In the genomic region with DNA sequence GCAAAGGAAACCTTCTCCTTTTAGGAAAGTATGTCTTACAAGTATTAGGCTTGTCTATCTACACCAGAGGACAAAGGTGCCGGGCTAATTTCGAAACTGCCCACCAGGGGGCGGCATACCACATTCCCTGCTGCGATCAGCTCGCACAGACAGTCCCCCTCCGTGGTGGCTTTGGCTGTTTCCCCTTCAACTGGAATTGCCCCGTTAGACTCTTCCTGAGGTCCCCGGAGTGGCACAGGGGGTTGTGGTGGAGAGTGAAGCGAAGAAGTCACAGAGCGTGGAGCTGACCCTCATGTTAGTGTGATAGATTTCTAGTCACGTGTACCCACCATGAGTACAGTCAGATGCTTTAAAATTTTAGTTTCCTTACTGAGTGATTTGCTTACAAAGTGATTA, we compare ENCODE assay signal across 1 cellular context.
TF ChIP-seq lines count a peak whose summit lies in the region.

No MANE protein-coding gene starts in this region.

TF ChIP-seq in HepG2, 621 proteins besides CTCF, POLR2A, EP300 and RAD21 (continues in another document):
- TF ChIP-seq ZNF430 (CRISPR knock-in tag; IDR thresholded peaks at IDR 0.05): 0 out of 2 replicates have a peak, but pooled peaks have one; percentile 26
- TF ChIP-seq ZNF605 (CRISPR knock-in tag; IDR thresholded peaks at IDR 0.05): peak; percentile 65
- 0 out of 2 replicates have a peak, but pooled peaks have one; percentile 18 for TF ChIP-seq BORCS8-MEF2B (CRISPR knock-in tag; IDR thresholded peaks at IDR 0.05)
- TF ChIP-seq PLSCR1 (CRISPR knock-in tag; IDR thresholded peaks at IDR 0.05; ENCODE audit: borderline replicate concordance): no peak
- TF ChIP-seq IRX3 (CRISPR knock-in tag; IDR thresholded peaks at IDR 0.05; ENCODE audit: borderline replicate concordance, low read depth): no peak
- no peak for TF ChIP-seq ZNF781 (CRISPR knock-in tag; IDR thresholded peaks at IDR 0.05; ENCODE audit: borderline replicate concordance, not compliant biosample characterization)
- TF ChIP-seq, protein P1, sequence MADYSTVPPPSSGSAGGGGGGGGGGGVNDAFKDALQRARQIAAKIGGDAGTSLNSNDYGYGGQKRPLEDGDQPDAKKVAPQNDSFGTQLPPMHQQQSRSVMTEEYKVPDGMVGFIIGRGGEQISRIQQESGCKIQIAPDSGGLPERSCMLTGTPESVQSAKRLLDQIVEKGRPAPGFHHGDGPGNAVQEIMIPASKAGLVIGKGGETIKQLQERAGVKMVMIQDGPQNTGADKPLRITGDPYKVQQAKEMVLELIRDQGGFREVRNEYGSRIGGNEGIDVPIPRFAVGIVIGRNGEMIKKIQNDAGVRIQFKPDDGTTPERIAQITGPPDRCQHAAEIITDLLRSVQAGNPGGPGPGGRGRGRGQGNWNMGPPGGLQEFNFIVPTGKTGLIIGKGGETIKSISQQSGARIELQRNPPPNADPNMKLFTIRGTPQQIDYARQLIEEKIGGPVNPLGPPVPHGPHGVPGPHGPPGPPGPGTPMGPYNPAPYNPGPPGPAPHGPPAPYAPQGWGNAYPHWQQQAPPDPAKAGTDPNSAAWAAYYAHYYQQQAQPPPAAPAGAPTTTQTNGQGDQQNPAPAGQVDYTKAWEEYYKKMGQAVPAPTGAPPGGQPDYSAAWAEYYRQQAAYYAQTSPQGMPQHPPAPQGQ (CRISPR knock-in tag; IDR thresholded peaks at IDR 0.05; ENCODE audit: borderline replicate concordance): no peak
- TF ChIP-seq ARNTL (CRISPR knock-in tag; IDR thresholded peaks at IDR 0.05): peak; percentile 83
- TF ChIP-seq SAFB2 (CRISPR knock-in tag; IDR thresholded peaks at IDR 0.05; ENCODE audit: borderline replicate concordance, low read depth): no peak
- TF ChIP-seq DPF2 (CRISPR knock-in tag; IDR thresholded peaks at IDR 0.05; ENCODE audit: borderline replicate concordance, low read depth): no peak
- peak in 1 of 2 experiments; percentile 65; a peak in 2 of 4 replicates for TF ChIP-seq HMGXB4 (CRISPR knock-in tag; IDR thresholded peaks at IDR 0.05; ENCODE audit: borderline replicate concordance in 1 of 2, low read depth in 1 of 2)
- peak; percentile 32; the same call in 1 of the 2 replicates for TF ChIP-seq POGZ (CRISPR knock-in tag; IDR thresholded peaks at IDR 0.05)
- TF ChIP-seq ZNF101 (CRISPR knock-in tag; IDR thresholded peaks at IDR 0.05; ENCODE audit: borderline replicate concordance, low read depth): no peak
- 0 out of 2 replicates have a peak, but pooled peaks have one; percentile 33 for TF ChIP-seq KDM4B (CRISPR knock-in tag; IDR thresholded peaks at IDR 0.05)
- no peak for TF ChIP-seq ZNF615 (CRISPR knock-in tag; IDR thresholded peaks at IDR 0.05; ENCODE audit: borderline replicate concordance)
- TF ChIP-seq ZNF572 (CRISPR knock-in tag; IDR thresholded peaks at IDR 0.05): no peak
- TF ChIP-seq ZNF83 (CRISPR knock-in tag; IDR thresholded peaks at IDR 0.05; ENCODE audit: borderline replicate concordance): no peak
- no peak for TF ChIP-seq NBN (conservative IDR thresholded peaks at IDR 0.05)
- TF ChIP-seq, protein P2, sequence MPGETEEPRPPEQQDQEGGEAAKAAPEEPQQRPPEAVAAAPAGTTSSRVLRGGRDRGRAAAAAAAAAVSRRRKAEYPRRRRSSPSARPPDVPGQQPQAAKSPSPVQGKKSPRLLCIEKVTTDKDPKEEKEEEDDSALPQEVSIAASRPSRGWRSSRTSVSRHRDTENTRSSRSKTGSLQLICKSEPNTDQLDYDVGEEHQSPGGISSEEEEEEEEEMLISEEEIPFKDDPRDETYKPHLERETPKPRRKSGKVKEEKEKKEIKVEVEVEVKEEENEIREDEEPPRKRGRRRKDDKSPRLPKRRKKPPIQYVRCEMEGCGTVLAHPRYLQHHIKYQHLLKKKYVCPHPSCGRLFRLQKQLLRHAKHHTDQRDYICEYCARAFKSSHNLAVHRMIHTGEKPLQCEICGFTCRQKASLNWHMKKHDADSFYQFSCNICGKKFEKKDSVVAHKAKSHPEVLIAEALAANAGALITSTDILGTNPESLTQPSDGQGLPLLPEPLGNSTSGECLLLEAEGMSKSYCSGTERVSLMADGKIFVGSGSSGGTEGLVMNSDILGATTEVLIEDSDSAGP (CRISPR knock-in tag; IDR thresholded peaks at IDR 0.05; ENCODE audit: borderline replicate concordance): peak; percentile 39; the same call in 1 of the 2 replicates
- TF ChIP-seq KDM3A (CRISPR knock-in tag; IDR thresholded peaks at IDR 0.05; ENCODE audit: low read depth): no peak
- TF ChIP-seq MTA3 (CRISPR knock-in tag; IDR thresholded peaks at IDR 0.05): no peak
- peak; percentile 30; the same call in 1 of the 2 replicates for TF ChIP-seq HNF4G (IDR thresholded peaks at IDR 0.05; ENCODE audit: borderline replicate concordance, low read depth, low read length)
- no peak for TF ChIP-seq HNF4G (CRISPR knock-in tag; IDR thresholded peaks at IDR 0.05; ENCODE audit: borderline replicate concordance, low read depth)
- TF ChIP-seq SIN3B (IDR thresholded peaks at IDR 0.05; ENCODE audit: low read length): no peak
- TF ChIP-seq, protein P3, sequence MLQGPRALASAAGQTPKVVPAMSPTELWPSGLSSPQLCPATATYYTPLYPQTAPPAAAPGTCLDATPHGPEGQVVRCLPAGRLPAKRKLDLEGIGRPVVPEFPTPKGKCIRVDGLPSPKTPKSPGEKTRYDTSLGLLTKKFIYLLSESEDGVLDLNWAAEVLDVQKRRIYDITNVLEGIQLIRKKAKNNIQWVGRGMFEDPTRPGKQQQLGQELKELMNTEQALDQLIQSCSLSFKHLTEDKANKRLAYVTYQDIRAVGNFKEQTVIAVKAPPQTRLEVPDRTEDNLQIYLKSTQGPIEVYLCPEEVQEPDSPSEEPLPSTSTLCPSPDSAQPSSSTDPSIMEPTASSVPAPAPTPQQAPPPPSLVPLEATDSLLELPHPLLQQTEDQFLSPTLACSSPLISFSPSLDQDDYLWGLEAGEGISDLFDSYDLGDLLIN (CRISPR knock-in tag; IDR thresholded peaks at IDR 0.05; ENCODE audit: borderline replicate concordance): no peak
- TF ChIP-seq NFKBIZ (CRISPR knock-in tag; IDR thresholded peaks at IDR 0.05): 0 out of 2 replicates have a peak, but pooled peaks have one; percentile 34
- TF ChIP-seq ZNF317 (CRISPR knock-in tag; IDR thresholded peaks at IDR 0.05): no peak
- TF ChIP-seq, protein P4, sequence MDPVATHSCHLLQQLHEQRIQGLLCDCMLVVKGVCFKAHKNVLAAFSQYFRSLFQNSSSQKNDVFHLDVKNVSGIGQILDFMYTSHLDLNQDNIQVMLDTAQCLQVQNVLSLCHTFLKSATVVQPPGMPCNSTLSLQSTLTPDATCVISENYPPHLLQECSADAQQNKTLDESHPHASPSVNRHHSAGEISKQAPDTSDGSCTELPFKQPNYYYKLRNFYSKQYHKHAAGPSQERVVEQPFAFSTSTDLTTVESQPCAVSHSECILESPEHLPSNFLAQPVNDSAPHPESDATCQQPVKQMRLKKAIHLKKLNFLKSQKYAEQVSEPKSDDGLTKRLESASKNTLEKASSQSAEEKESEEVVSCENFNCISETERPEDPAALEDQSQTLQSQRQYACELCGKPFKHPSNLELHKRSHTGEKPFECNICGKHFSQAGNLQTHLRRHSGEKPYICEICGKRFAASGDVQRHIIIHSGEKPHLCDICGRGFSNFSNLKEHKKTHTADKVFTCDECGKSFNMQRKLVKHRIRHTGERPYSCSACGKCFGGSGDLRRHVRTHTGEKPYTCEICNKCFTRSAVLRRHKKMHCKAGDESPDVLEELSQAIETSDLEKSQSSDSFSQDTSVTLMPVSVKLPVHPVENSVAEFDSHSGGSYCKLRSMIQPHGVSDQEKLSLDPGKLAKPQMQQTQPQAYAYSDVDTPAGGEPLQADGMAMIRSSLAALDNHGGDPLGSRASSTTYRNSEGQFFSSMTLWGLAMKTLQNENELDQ (CRISPR knock-in tag; IDR thresholded peaks at IDR 0.05; ENCODE audit: borderline replicate concordance): no peak
- peak; percentile 33; the same call in 1 of the 2 replicates for TF ChIP-seq HNF4A (CRISPR knock-in tag; IDR thresholded peaks at IDR 0.05)
- TF ChIP-seq POGK (CRISPR knock-in tag; conservative IDR thresholded peaks at IDR 0.05): 0 out of 2 replicates have a peak, but pooled peaks have one; percentile 51
- peak; percentile 29; the same call in 1 of the 2 replicates for TF ChIP-seq ZNF574 (CRISPR knock-in tag; IDR thresholded peaks at IDR 0.05)
- no peak for TF ChIP-seq SCMH1 (CRISPR knock-in tag; IDR thresholded peaks at IDR 0.05; ENCODE audit: borderline replicate concordance)
- TF ChIP-seq NR2F2 (IDR thresholded peaks at IDR 0.05; ENCODE audit: borderline replicate concordance, low read depth): no peak
- TF ChIP-seq, protein P5, sequence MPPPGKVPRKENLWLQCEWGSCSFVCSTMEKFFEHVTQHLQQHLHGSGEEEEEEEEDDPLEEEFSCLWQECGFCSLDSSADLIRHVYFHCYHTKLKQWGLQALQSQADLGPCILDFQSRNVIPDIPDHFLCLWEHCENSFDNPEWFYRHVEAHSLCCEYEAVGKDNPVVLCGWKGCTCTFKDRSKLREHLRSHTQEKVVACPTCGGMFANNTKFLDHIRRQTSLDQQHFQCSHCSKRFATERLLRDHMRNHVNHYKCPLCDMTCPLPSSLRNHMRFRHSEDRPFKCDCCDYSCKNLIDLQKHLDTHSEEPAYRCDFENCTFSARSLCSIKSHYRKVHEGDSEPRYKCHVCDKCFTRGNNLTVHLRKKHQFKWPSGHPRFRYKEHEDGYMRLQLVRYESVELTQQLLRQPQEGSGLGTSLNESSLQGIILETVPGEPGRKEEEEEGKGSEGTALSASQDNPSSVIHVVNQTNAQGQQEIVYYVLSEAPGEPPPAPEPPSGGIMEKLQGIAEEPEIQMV (CRISPR knock-in tag; IDR thresholded peaks at IDR 0.05; ENCODE audit: low read depth): peak; percentile 31; the same call in 1 of the 2 replicates
- no peak for TF ChIP-seq ZNF24 (IDR thresholded peaks at IDR 0.05)
- no peak for TF ChIP-seq CBX2 (IDR thresholded peaks at IDR 0.05; ENCODE audit: low read depth, low read length)
- TF ChIP-seq CBX2 (CRISPR knock-in tag; IDR thresholded peaks at IDR 0.05; ENCODE audit: low read depth): no peak
- TF ChIP-seq SP5 (CRISPR knock-in tag; IDR thresholded peaks at IDR 0.05; ENCODE audit: borderline replicate concordance, low read depth): no peak
